In genomic region chr3:184560531-184560930, GRCh38 we compare ENCODE assay signal across 10 cellular contexts. TPM values are rescaled to one million over a fixed set of nuclear protein-coding genes. Genes with fewer than 3 reads are reported as not detected.
DNase-seq lines count a peak whose midpoint lies in the region; ATAC-seq, FAIRE-seq and TF ChIP-seq lines count a peak whose summit lies in the region.
"Had no signal": no experiment of that assay in that cellular context is flagged by ENCODE, and none has a peak within 500 bp of the region (broad histone marks: within the 10 kb centered on the region; RNA-seq: fewer than 3 reads in every experiment).

No MANE protein-coding gene starts in this region.

- intact Hi-C loops in heart left ventricle (cut with DNase I) = no loop called here
- intact Hi-C loops in right cardiac atrium (cut with DNase I) = no loop called here
- intact Hi-C loops in GM12878 (cut with micrococcal nuclease; ENCODE audit: unreplicated experiment) = no loop called here
- intact Hi-C loops in vagina (cut with DNase I) = no loop called here

- SMC1A ChIA-PET in GM12878 (lab: Charles Lee; ENCODE audit: uncharacterized antibody, unreplicated experiment) = interaction anchor here (0.7 to 1.7 kb wide), 7 partner anchors 9 to 271 kb away, joined by 3 to 9 read pairs (median 3); no protein-coding TSS in a partner anchor

- H3K27ac ChIP-seq in heart left ventricle = peak overlapping the region in 1 of 12 donors; percentile 54
- H3K27ac ChIP-seq in right cardiac atrium (ENCODE audit: low read length) = no peak overlapping the region
- H3K27ac ChIP-seq in GM12878 (ENCODE audit: control insufficient read depth, insufficient read depth) = no peak overlapping the region
- H3K27ac ChIP-seq in vagina = no peak overlapping the region
- H3K27ac ChIP-seq: neutrophil had no signal

- H3K36me3 ChIP-seq in heart left ventricle (no peaks in the 10 kb centered on the region), GM12878 (ENCODE audit: control insufficient read depth in 2 of 2, insufficient read depth in 2 of 2, low read length in 1 of 2) (no peaks in the 10 kb centered on the region), vagina (no peaks in the 10 kb centered on the region)
- H3K36me3 ChIP-seq: neutrophil had no signal

- no peak for FAIRE-seq in GM12878 (lab: Jason Lieb, UNC)
- no peak for FAIRE-seq in RCC 7860 (lab: Jason Lieb, UNC)

- TF ChIP-seq POLR2A in heart left ventricle (IDR thresholded peaks at IDR 0.05) (no peak), GM12878 (IDR thresholded peaks at IDR 0.05; ENCODE audit: low read depth, low read length) (no peak), vagina (IDR thresholded peaks at IDR 0.05) (no peak)

- peak overlapping the region; percentile 68; the same call in 1 of the 2 replicates for H3K4me2 ChIP-seq in GM12878 (ENCODE audit: control insufficient read depth, insufficient read depth)

- in situ Hi-C loops in GM12878 (cut with MboI) = no loop called here

- H3K9ac ChIP-seq in GM12878 (ENCODE audit: control insufficient read depth, insufficient read depth, low read length) = no peak overlapping the region

- H3K9me3 Mint-ChIP-seq in naive B cell = no peaks in the 10 kb centered on the region

- CTCF ChIA-PET in GM12878 (lab: Yijun Ruan, JAX) = interaction anchor here (0.6 to 1.9 kb wide), 22 partner anchors 10 to 937 kb away, joined by 3 to 20 read pairs (median 3); no protein-coding TSS in a partner anchor

- ATAC-seq in heart left ventricle (no peak), right cardiac atrium (no peak), GM12878 (no peak), naive B cell (ENCODE audit: low read depth in 2 of 2) (no peak), GM21381 (IDR thresholded peaks at IDR 0.05; ENCODE audit: unreplicated experiment) (no peak)

- TF ChIP-seq CTCF in heart left ventricle (IDR thresholded peaks at IDR 0.05) (no peak), GM12878 (IDR thresholded peaks at IDR 0.05 in 2 of 3, conservative IDR thresholded peaks at IDR 0.05 in 1 of 3; ENCODE audit: control insufficient read depth in 2 of 3, extremely low read depth in 1 of 3, insufficient read depth in 1 of 3, low read depth in 3 of 3, low read length in 3 of 3) (no peak), vagina (IDR thresholded peaks at IDR 0.05) (no peak)

- TF ChIP-seq EP300 in GM12878 (IDR thresholded peaks at IDR 0.05; ENCODE audit: borderline replicate concordance in 1 of 2, control insufficient read depth in 1 of 2, low read depth in 2 of 2, low read length in 2 of 2) = no peak

- TF ChIP-seq RAD21 in GM12878 (IDR thresholded peaks at IDR 0.05; ENCODE audit: insufficient read depth, low read depth, low read length) = no peak

- RAD21 ChIA-PET in GM12878 (lab: Charles Lee; ENCODE audit: unreplicated experiment) = interaction anchor here (0.7 to 1.2 kb wide), 10 partner anchors 164 to 616 kb away, joined by 3 to 7 read pairs (median 4); no protein-coding TSS in a partner anchor

- 75 to 93% (median 88%) methylated on average over 3 of the region's 3 CpGs for WGBS in heart left ventricle, 4 donors
- 86% methylated on average over 3 of the region's 3 CpGs for WGBS in right cardiac atrium
- 48% methylated on average over 3 of the region's 3 CpGs for WGBS in GM12878 (ENCODE audit: insufficient coverage, insufficient replicate concordance, low lambda C conversion rate, missing lambda C conversion rate)

- H3K4me3 ChIP-seq in heart left ventricle (peak overlapping the region in 7 of 12 donors; percentile 46 to 81 (median 65)), right cardiac atrium (ENCODE audit: low read length) (no peak overlapping the region), GM12878 (no peak overlapping the region), vagina (peak overlapping the region; percentile 5 to 72)

- H3K4me1 ChIP-seq in heart left ventricle = peaks cover 0 to 45% (median 24%) of the 10 kb centered on the region in 12 donors
- no peaks in the 10 kb centered on the region for H3K4me1 ChIP-seq in right cardiac atrium (ENCODE audit: control insufficient read depth, insufficient read depth, low read length)
- peaks cover 8% of the 10 kb centered on the region; the same call in 1 of the 2 replicates for H3K4me1 ChIP-seq in GM12878 (ENCODE audit: control insufficient read depth, insufficient read depth, low read length)
- peaks cover 30% of the 10 kb centered on the region for H3K4me1 ChIP-seq in vagina

- no TSS peak for BruUV-seq in GM12878 (replicated peaks; lab: Mats Ljungman, UMichigan)

- H3K36me3 Mint-ChIP-seq in naive B cell = peaks cover 0 to 4% of the 10 kb centered on the region in 2 donors
- H3K36me3 Mint-ChIP-seq: activated CD8-positive, alpha-beta memory T cell treated with anti-CD3 and anti-CD28 coated beads, Interleukin-2, amount 10 ng/mL, durations not matched to agents 7 days and 5 days had no signal

- peak overlapping the region; percentile 73 to 92 (median 89) for H3K4me3 Mint-ChIP-seq in naive B cell

- H3K4me1 Mint-ChIP-seq in naive B cell = peaks cover 13 to 18% (median 16%) of the 10 kb centered on the region in 3 donors

- H3K27ac Mint-ChIP-seq in naive B cell = peak overlapping the region in 2 of 6 donors; percentile 64 to 93
- H3K27ac Mint-ChIP-seq: activated CD8-positive, alpha-beta memory T cell treated with anti-CD3 and anti-CD28 coated beads, Interleukin-2, amount 10 ng/mL, durations not matched to agents 7 days and 5 days had no signal

- H4K20me1 ChIP-seq in GM12878 (ENCODE audit: control insufficient read depth, insufficient read depth) = no peaks in the 10 kb centered on the region

- peaks cover 0 to 31% (median 4%) of the 10 kb centered on the region in 9 donors for H3K27me3 ChIP-seq in heart left ventricle
- no peaks in the 10 kb centered on the region for H3K27me3 ChIP-seq in right cardiac atrium (ENCODE audit: control insufficient read depth, insufficient read depth)
- H3K27me3 ChIP-seq in GM12878 (replicated peaks in 1 of 2; ENCODE audit: control insufficient read depth in 2 of 2, insufficient read depth in 2 of 2, low read length in 1 of 2) = peaks cover 8 to 18% of the 10 kb centered on the region in 2 experiments
- no peaks in the 10 kb centered on the region for H3K27me3 ChIP-seq in vagina

- H3K9me3 ChIP-seq in heart left ventricle = no peaks in the 10 kb centered on the region
- H3K9me3 ChIP-seq in right cardiac atrium (ENCODE audit: control insufficient read depth, low read length) = no peaks in the 10 kb centered on the region
- H3K9me3 ChIP-seq in GM12878 (replicated peaks; ENCODE audit: control insufficient read depth, insufficient read depth, low read length) = no peaks in the 10 kb centered on the region
- H3K9me3 ChIP-seq in vagina = no peaks in the 10 kb centered on the region
- H3K9me3 ChIP-seq: neutrophil had no signal

- DNase-seq in heart left ventricle (peak in 1 of 5 donors; percentile 46), right cardiac atrium (no peak), GM12878 (ENCODE audit: low read depth, low spot score) (no peak), naive B cell (no peak), vagina (ENCODE audit: extremely low spot score in 2 of 2) (no peak), RCC 7860 (ENCODE audit: low spot score) (no peak)
- DNase-seq in activated CD8-positive, alpha-beta memory T cell treated with anti-CD3 and anti-CD28 coated beads, Interleukin-2, amount 50 U/mL, for 48 hours = no peak

- H3K27me3 Mint-ChIP-seq in naive B cell = peaks cover 25 to 52% (median 50%) of the 10 kb centered on the region in 3 donors

- POLR2A ChIA-PET in GM12878 (lab: Charles Lee) = no interaction called here

- H2AFZ ChIP-seq in GM12878 (ENCODE audit: control insufficient read depth, low read depth, low read length) = peak overlapping the region; percentile 28; the same call in 1 of the 2 replicates

- no peaks in the 10 kb centered on the region for H3K79me2 ChIP-seq in GM12878 (ENCODE audit: control insufficient read depth, insufficient read depth, low read length)

TF ChIP-seq in GM12878, 131 proteins besides CTCF, POLR2A, EP300 and RAD21 (continues in another document):
- TF ChIP-seq KDM1A (IDR thresholded peaks at IDR 0.05; ENCODE audit: borderline replicate concordance) = no peak
- TF ChIP-seq, protein P1, sequence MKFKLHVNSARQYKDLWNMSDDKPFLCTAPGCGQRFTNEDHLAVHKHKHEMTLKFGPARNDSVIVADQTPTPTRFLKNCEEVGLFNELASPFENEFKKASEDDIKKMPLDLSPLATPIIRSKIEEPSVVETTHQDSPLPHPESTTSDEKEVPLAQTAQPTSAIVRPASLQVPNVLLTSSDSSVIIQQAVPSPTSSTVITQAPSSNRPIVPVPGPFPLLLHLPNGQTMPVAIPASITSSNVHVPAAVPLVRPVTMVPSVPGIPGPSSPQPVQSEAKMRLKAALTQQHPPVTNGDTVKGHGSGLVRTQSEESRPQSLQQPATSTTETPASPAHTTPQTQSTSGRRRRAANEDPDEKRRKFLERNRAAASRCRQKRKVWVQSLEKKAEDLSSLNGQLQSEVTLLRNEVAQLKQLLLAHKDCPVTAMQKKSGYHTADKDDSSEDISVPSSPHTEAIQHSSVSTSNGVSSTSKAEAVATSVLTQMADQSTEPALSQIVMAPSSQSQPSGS (IDR thresholded peaks at IDR 0.05; ENCODE audit: low read length) = no peak
- TF ChIP-seq BHLHE40 (IDR thresholded peaks at IDR 0.05; ENCODE audit: borderline replicate concordance in 1 of 2, low read depth in 2 of 2, low read length in 1 of 2) = no peak
- TF ChIP-seq RB1 (IDR thresholded peaks at IDR 0.05; ENCODE audit: borderline replicate concordance) = no peak
- no peak for TF ChIP-seq SRF (IDR thresholded peaks at IDR 0.05; ENCODE audit: low read depth in 2 of 2, low read length in 2 of 2)

RNA-seq across cellular contexts. Expression of gene EPHB3, which starts 1.1 kb away (rescaled TPM):
- 1 to 10 TPM in 8 of 9 donors, under 1 TPM in 1; 1.00 to 4.6 (median 2.4) TPM for total RNA-seq in heart left ventricle
- polyA plus RNA-seq in heart left ventricle = 1 to 10 TPM; 1.4 TPM
- 1 to 10 TPM; 1.3 to 3.4 (median 2.9) TPM for total RNA-seq in right cardiac atrium
- 0.52 TPM for polyA plus RNA-seq in right cardiac atrium
- total RNA-seq in GM12878 (2013; cell fraction: nucleolus; rRNA removed) = not detected in 2 replicates
- total RNA-seq in GM12878 (2014; rRNA removed) = not detected in 2 replicates
- not detected in 2 replicates for total RNA-seq in GM12878 (2014; rRNA removed; fragmentation: Illumina TruSeq; extraction: Trizol)
- 0.13 TPM in 1 of 2 replicates, not detected in the other for total RNA-seq in GM12878 (2021)
- not detected for polyA plus RNA-seq in GM12878 (2011; ENCODE audit: low read depth)
- not detected in 2 replicates for polyA plus RNA-seq in GM12878 (2011; rRNA removed)
- polyA plus RNA-seq in GM12878 (2011; cell fraction: cytosol; rRNA removed) = 0.01 TPM in 1 of 2 replicates, not detected in the other
- polyA plus RNA-seq in GM12878 (2011; cell fraction: nucleus; rRNA removed) = 0.03 and 0.15 TPM in 2 replicates
- polyA plus RNA-seq in GM12878 (2012) = 0.03 and 0.14 TPM in 2 replicates
- not detected in 2 replicates for polyA plus RNA-seq in GM12878 (2014; fragmentation: Illumina TruSeq; extraction: Trizol)
- not detected for polyA plus RNA-seq in GM12878 (2014; fragmentation: Nextera tagmentation; extraction: Ambion mirVana)
- polyA plus RNA-seq in GM12878 (2014; rRNA removed) = not detected in 2 replicates
- under 1 TPM in 1 of 2 experiments, not detected in 1; 0.09 TPM for polyA plus RNA-seq in GM12878 (2016; fragmentation: Nextera tagmentation; extraction: Ambion mirVana)
- not detected in 2 replicates for polyA minus RNA-seq in GM12878 (2011; rRNA and poly(A)+ RNA removed)
- polyA minus RNA-seq in GM12878 (2011; cell fraction: cytosol; rRNA and poly(A)+ RNA removed) = not detected in 2 replicates
- polyA minus RNA-seq in GM12878 (2011; cell fraction: nucleus; rRNA and poly(A)+ RNA removed) = not detected in 2 replicates
- polyA plus RNA-seq in naive B cell (ENCODE audit: low read depth in 6 of 6) = not detected
- total RNA-seq in vagina = 17.7 TPM
- total RNA-seq: activated CD8-positive, alpha-beta memory T cell treated with anti-CD3 and anti-CD28 coated beads, Interleukin-2, amount 10 ng/mL, durations not matched to agents 7 days and 5 days had no signal

Comparison
In these comparisons a context has a peak if more than half of its experiments do, and no peak if none do; other contexts are left out.
1. H3K4me3 ChIP-seq: peak in heart left ventricle (7 of 12) and vagina (2 of 2); none in right cardiac atrium (single experiment) and GM12878 (single experiment).